Comparison of ENCODE assay signal across 21 cellular contexts in genomic region chr15:27042646-27043045, GRCh38.
"Had no signal": no experiment of that assay in that cellular context is flagged by ENCODE, and none has a peak within 500 bp of the region (broad histone marks: within the 10 kb centered on the region; RNA-seq: fewer than 3 reads in every experiment).

No MANE protein-coding gene starts in this region.

- H3K4me2 ChIP-seq: SK-N-SH had no signal

- H3K9ac ChIP-seq: SK-N-SH had no signal

- H3K27ac ChIP-seq: HL-60 had no signal

- DNase-seq: KBM-7, MV-4-11, NCI-H1092, NCI-H1105 treated with DMSO at 0.1 percent for 48 hours, NCI-H1417 treated with DMSO at 0.1 percent for 48 hours, NCI-H146, NCI-H1694 treated with DMSO at 0.1 percent for 48 hours, NCI-H2029, NCI-H2081 treated with DMSO at 0.1 percent for 48 hours, NCI-H2171 treated with DMSO at 0.1 percent for 48 hours, NCI-H446, NCI-H510A, NCI-H524 treated with DMSO at 0.1 percent for 48 hours, NCI-H69, NCI-H774, RPMI8226, SHP77, SK-N-SH had no signal

- FAIRE-seq: HTR-8/SVneo, RCC 7860 had no signal

- H3K9me3 ChIP-seq: SK-N-SH had no signal
